In the genomic region with DNA sequence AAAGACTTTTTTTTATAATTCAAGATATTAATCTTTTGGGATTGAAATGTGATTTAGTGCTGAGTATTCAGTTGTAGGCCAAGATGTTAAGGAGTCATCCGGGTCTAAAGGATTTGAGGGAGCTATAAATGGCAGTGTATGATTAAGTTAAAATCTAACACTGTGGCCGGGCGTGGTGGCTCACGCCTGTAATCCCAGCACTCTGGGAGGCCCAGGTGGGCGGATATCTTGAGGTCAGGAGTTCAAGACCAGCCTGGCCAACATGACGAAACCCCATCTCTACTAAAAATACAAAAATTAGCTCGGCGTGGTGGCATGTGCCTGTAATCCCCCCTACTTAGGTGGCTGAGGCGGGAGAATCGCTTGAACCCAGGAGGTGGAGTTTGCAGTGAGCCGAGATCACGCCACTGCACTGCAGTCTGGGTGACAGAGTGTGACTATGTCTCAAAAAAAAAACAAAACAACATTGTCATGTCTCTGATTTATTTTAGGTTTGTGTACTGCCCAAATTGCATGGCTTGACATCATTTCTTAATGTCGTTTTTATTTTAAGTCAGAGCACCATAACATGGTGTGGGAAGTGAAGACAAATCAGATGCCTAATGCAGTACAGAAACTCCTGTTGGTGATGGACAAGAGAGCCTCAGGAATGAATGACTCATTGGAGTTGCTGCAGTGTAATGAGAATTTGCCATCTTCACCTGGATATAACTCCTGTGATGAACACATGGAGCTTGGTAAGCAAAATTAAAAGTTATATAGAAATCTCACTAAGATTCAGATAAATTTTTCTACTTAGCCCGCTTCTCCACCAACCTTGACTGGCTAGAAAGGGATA, we compare ENCODE assay signal across 11 cellular contexts. TPM values are rescaled to one million over a fixed set of nuclear protein-coding genes. Genes with fewer than 3 reads are reported as not detected.
DNase-seq lines count a peak whose midpoint lies in the region; FAIRE-seq and TF ChIP-seq lines count a peak whose summit lies in the region.
"Had no signal": no experiment of that assay in that cellular context is flagged by ENCODE, and none has a peak within 500 bp of the region (broad histone marks: within the 10 kb centered on the region; RNA-seq: fewer than 3 reads in every experiment).

No MANE protein-coding gene starts in this region.

- CTCF ChIA-PET in A673 (lab: Charles Lee) = interaction anchor here (0.7 kb wide), 1 partner anchor 695 kb away, joined by 3 read pairs; no protein-coding TSS in a partner anchor

- BruUV-seq in A673 (replicated peaks; lab: Mats Ljungman, UMichigan) = no TSS peak

- peaks cover 19% of the 10 kb centered on the region for H3K36me3 Mint-ChIP-seq in T-helper 2 cell treated with Interferon-gamma antibody and Interleukin-4, amounts not matched to agents 5 μg/mL and 100 μg/mL, for 36 hours (ENCODE audit: low read depth)
- peaks cover 20% of the 10 kb centered on the region for H3K36me3 Mint-ChIP-seq in type B pancreatic cell

- H3K4me1 Mint-ChIP-seq in T-helper 2 cell treated with Interferon-gamma antibody and Interleukin-4, amounts not matched to agents 5 μg/mL and 100 μg/mL, for 36 hours (ENCODE audit: low read depth) = peaks cover 6% of the 10 kb centered on the region
- H3K4me1 Mint-ChIP-seq in type B pancreatic cell (ENCODE audit: unreplicated experiment) = peaks cover 12% of the 10 kb centered on the region

- H3K4me3 ChIP-seq in A673 (ENCODE audit: low read depth, low read length, poor library complexity, severe bottlenecking) (no peak overlapping the region), adipocyte (ENCODE audit: low read length) (peak overlapping the region; percentile 7), keratinocyte (ENCODE audit: control insufficient read depth in 2 of 3, extremely low read depth in 1 of 3, insufficient read depth in 2 of 3, low read depth in 1 of 3, low read length in 3 of 3) (no peak overlapping the region), left ventricle myocardium inferior (no peak overlapping the region)

- H3K9me1 ChIP-seq in keratinocyte (ENCODE audit: control insufficient read depth, extremely low read depth, insufficient read depth, low read length) = no peaks in the 10 kb centered on the region

- H3K27ac ChIP-seq in A673 (ENCODE audit: low read depth, low read length, poor library complexity, severe bottlenecking) (peak overlapping the region; percentile 70), keratinocyte (ENCODE audit: control insufficient read depth, insufficient read depth, low read length) (peak overlapping the region; percentile 46), left ventricle myocardium inferior (replicated peaks) (no peak overlapping the region)

- intact Hi-C loops in A673 (cut with micrococcal nuclease; ENCODE audit: unreplicated experiment) (no loop called here), left ventricle myocardium inferior (cut with micrococcal nuclease) (no loop called here)

- H3K27me3 ChIP-seq in A673 (replicated peaks; ENCODE audit: insufficient read depth, low read depth, low read length, poor library complexity) (no peaks in the 10 kb centered on the region), adipocyte (replicated peaks; ENCODE audit: control insufficient read depth, insufficient read depth, low read length) (no peaks in the 10 kb centered on the region), keratinocyte (ENCODE audit: control insufficient read depth, extremely low read depth, insufficient read depth, low read length) (no peaks in the 10 kb centered on the region), left ventricle myocardium inferior (ENCODE audit: low read depth) (no peaks in the 10 kb centered on the region)

- no peak overlapping the region for H3K9ac ChIP-seq in adipocyte (ENCODE audit: low read length)
- H3K9ac ChIP-seq in keratinocyte (ENCODE audit: control insufficient read depth, extremely low read depth, insufficient read depth, low read length) = no peak overlapping the region

- no peaks in the 10 kb centered on the region for H3K9me3 Mint-ChIP-seq in T-helper 2 cell treated with Interferon-gamma antibody and Interleukin-4, amounts not matched to agents 5 μg/mL and 100 μg/mL, for 36 hours
- no peaks in the 10 kb centered on the region for H3K9me3 Mint-ChIP-seq in type B pancreatic cell

- H4K20me1 ChIP-seq in keratinocyte (ENCODE audit: control insufficient read depth, extremely low read depth, insufficient read depth, low read length) = no peaks in the 10 kb centered on the region

- no peaks in the 10 kb centered on the region for H3K9me3 ChIP-seq in A673 (ENCODE audit: low read depth, low read length, poor library complexity, severe bottlenecking)
- H3K9me3 ChIP-seq in adipocyte (ENCODE audit: control insufficient read depth, low read length) = no peaks in the 10 kb centered on the region
- no peaks in the 10 kb centered on the region for H3K9me3 ChIP-seq in keratinocyte (ENCODE audit: control insufficient read depth, low read depth, low read length)
- H3K9me3 ChIP-seq in left ventricle myocardium inferior (replicated peaks) = no peaks in the 10 kb centered on the region

- peak overlapping the region; percentile 49 for H3K4me2 ChIP-seq in keratinocyte (ENCODE audit: control insufficient read depth, extremely low read depth, insufficient read depth, low read depth, low read length)

- peak; percentile 87 for FAIRE-seq in keratinocyte (lab: Jason Lieb, UNC)
- FAIRE-seq: D721Med had no signal

- no peak overlapping the region for H2AFZ ChIP-seq in keratinocyte (ENCODE audit: control insufficient read depth, low read length)

- no peaks in the 10 kb centered on the region for H3K27me3 Mint-ChIP-seq in T-helper 2 cell treated with Interferon-gamma antibody and Interleukin-4, amounts not matched to agents 5 μg/mL and 100 μg/mL, for 36 hours (ENCODE audit: low read depth)
- no peaks in the 10 kb centered on the region for H3K27me3 Mint-ChIP-seq in type B pancreatic cell

- H3K4me1 ChIP-seq in A673 (ENCODE audit: insufficient read depth, low read length, poor library complexity, severe bottlenecking) = peaks cover 13% of the 10 kb centered on the region
- peaks cover 22% of the 10 kb centered on the region for H3K4me1 ChIP-seq in adipocyte (ENCODE audit: control insufficient read depth, insufficient read depth, low read length)
- peaks cover 13% of the 10 kb centered on the region for H3K4me1 ChIP-seq in keratinocyte (ENCODE audit: control insufficient read depth, extremely low read depth, insufficient read depth, low read length)
- peaks cover 88% of the 10 kb centered on the region for H3K4me1 ChIP-seq in left ventricle myocardium inferior

- no peak overlapping the region for H3K4me3 Mint-ChIP-seq in T-helper 2 cell treated with Interferon-gamma antibody and Interleukin-4, amounts not matched to agents 5 μg/mL and 100 μg/mL, for 36 hours
- H3K4me3 Mint-ChIP-seq in type B pancreatic cell = no peak overlapping the region

- H3K27ac Mint-ChIP-seq in T-helper 2 cell treated with Interferon-gamma antibody and Interleukin-4, amounts not matched to agents 5 μg/mL and 100 μg/mL, for 36 hours = no peak overlapping the region
- H3K27ac Mint-ChIP-seq in type B pancreatic cell = no peak overlapping the region

- H3K79me2 ChIP-seq in keratinocyte (ENCODE audit: control insufficient read depth, insufficient read depth, low read length) = peaks cover 14% of the 10 kb centered on the region

- no peak for DNase-seq in A673 (ENCODE audit: low spot score)
- peak; percentile 44 for DNase-seq in HCEC 1CT
- no peak for DNase-seq in adipocyte (ENCODE audit: low read depth)
- no peak for DNase-seq in keratinocyte (ENCODE audit: low read depth, low spot score)
- DNase-seq in GM10266 (ENCODE audit: extremely low spot score) = no peak
- DNase-seq in T-helper 2 cell treated with Interferon-gamma antibody and Interleukin-4, amounts not matched to agents 5 μg/mL and 100 μg/mL, for 36 hours (ENCODE audit: low spot score) = no peak
- DNase-seq in left ventricle myocardium inferior = no peak
- DNase-seq in type B pancreatic cell (ENCODE audit: extremely low spot score, unreplicated experiment) = no peak
- DNase-seq: Kasumi-1, NCI-H526 had no signal

- H3K36me3 ChIP-seq in A673 (ENCODE audit: insufficient read depth, low read length, poor library complexity, severe bottlenecking) (peaks cover 12% of the 10 kb centered on the region), adipocyte (ENCODE audit: control insufficient read depth, insufficient read depth, low read length, severe bottlenecking) (peaks cover 32% of the 10 kb centered on the region), keratinocyte (ENCODE audit: control insufficient read depth in 2 of 2, extremely low read depth in 1 of 2, insufficient read depth in 2 of 2, low read length in 2 of 2) (peaks cover 2 to 5% of the 10 kb centered on the region in 2 experiments), left ventricle myocardium inferior (peaks cover 35% of the 10 kb centered on the region)

- dilution Hi-C loops in keratinocyte (cut with MboI; ENCODE audit: extremely low pct_ligation_motif_present, low sequenced_read_pairs) = no loop called here

- POLR2A ChIA-PET in A673 (lab: Charles Lee; ENCODE audit: low non-redundant PET) = no interaction called here

- no peak for TF ChIP-seq CTCF in A673 (conservative IDR thresholded peaks at IDR 0.05; ENCODE audit: low read depth, low read length)
- TF ChIP-seq CTCF in keratinocyte (optimal IDR thresholded peaks at IDR 0.05 in 1 of 3, IDR thresholded peaks at IDR 0.05 in 1 of 3, conservative IDR thresholded peaks at IDR 0.05 in 1 of 3; ENCODE audit: extremely low read depth in 1 of 3, insufficient read depth in 2 of 3, low read length in 3 of 3) = no peak
- no peak for TF ChIP-seq CTCF in GM10266 (IDR thresholded peaks at IDR 0.05; ENCODE audit: control insufficient read depth, insufficient read depth, low read depth, missing control alignments)
- no peak for TF ChIP-seq CTCF in left ventricle myocardium inferior (IDR thresholded peaks at IDR 0.05; ENCODE audit: borderline replicate concordance)
- no peak for TF ChIP-seq CTCF in type B pancreatic cell (conservative IDR thresholded peaks at IDR 0.05)

RNA-seq across cellular contexts. Expression of gene HBP1, which starts 10.7 kb away (rescaled TPM):
- 11.7 and 19.9 TPM in 2 replicates for total RNA-seq in A673 (2021)
- 26.3 to 42.8 TPM (median 36.3 TPM) in 3 replicates for polyA plus RNA-seq in keratinocyte
- polyA plus RNA-seq in keratinocyte (2011; ENCODE audit: low read depth) = 93.0 TPM
- polyA plus RNA-seq in keratinocyte (2011; cell fraction: cytosol; rRNA removed) = 23.7 and 42.5 TPM in 2 replicates
- polyA plus RNA-seq in keratinocyte (2011; cell fraction: nucleus; rRNA removed) = 42.2 and 48.2 TPM in 2 replicates
- polyA plus RNA-seq in keratinocyte (2012; ENCODE audit: low replicate concordance) = 20.4 and 73.5 TPM in 2 replicates
- 11.6 to 54.4 TPM (median 40.9 TPM) in 3 replicates for polyA minus RNA-seq in keratinocyte
- polyA minus RNA-seq in keratinocyte (2011; cell fraction: cytosol; rRNA and poly(A)+ RNA removed) = 21.9 TPM
- 32.6 and 60.5 TPM in 2 replicates for polyA minus RNA-seq in keratinocyte (2011; cell fraction: nucleus; rRNA and poly(A)+ RNA removed)
- total RNA-seq in left ventricle myocardium inferior = 56.9 TPM
- total RNA-seq in type B pancreatic cell (ENCODE audit: low replicate concordance) = 51.5 and 56.9 TPM in 2 replicates
